ENCODE assay signal across 29 cellular contexts in genomic region chr5:8570529-8570928, GRCh38.
"Had no signal": no experiment of that assay in that cellular context is flagged by ENCODE, and none has a peak within 500 bp of the region (broad histone marks: within the 10 kb centered on the region; RNA-seq: fewer than 3 reads in every experiment).

No MANE protein-coding gene starts in this region.

- H2AFZ ChIP-seq: hepatocyte had no signal

- H3K36me3 ChIP-seq: colonic mucosa, esophagus muscularis mucosa, esophagus squamous epithelium, gastrocnemius medialis, gastroesophageal sphincter, heart left ventricle, heart right ventricle had no signal

- H3K4me2 ChIP-seq: hepatocyte had no signal

- H3K27me3 ChIP-seq: colonic mucosa, dorsolateral prefrontal cortex, esophagus muscularis mucosa, esophagus squamous epithelium, foreskin keratinocyte, gastrocnemius medialis, gastroesophageal sphincter, heart left ventricle, heart right ventricle, hepatocyte had no signal

- H3K9me3 Mint-ChIP-seq: endodermal cell had no signal

- H3K4me3 Mint-ChIP-seq: dendritic cell treated with granulocyte-macrophage colony-stimulating factor and Interleukin-4, amounts not matched to agents 40 ng/mL and 50 ng/mL, for 4 days; effector memory CD8-positive, alpha-beta T cell; endodermal cell had no signal

- H3K27me3 Mint-ChIP-seq: dendritic cell treated with granulocyte-macrophage colony-stimulating factor and Interleukin-4, amounts not matched to agents 40 ng/mL and 50 ng/mL, for 4 days; effector memory CD8-positive, alpha-beta T cell had no signal

- H3K79me2 ChIP-seq: hepatocyte had no signal

- H3K4me1 ChIP-seq: colonic mucosa, esophagus muscularis mucosa, esophagus squamous epithelium, foreskin keratinocyte, gastrocnemius medialis, gastroesophageal sphincter, heart left ventricle, heart right ventricle had no signal

- H3K9me3 ChIP-seq: colonic mucosa, esophagus muscularis mucosa, esophagus squamous epithelium, gastrocnemius medialis, gastroesophageal sphincter, heart left ventricle, heart right ventricle had no signal

- H3K27ac ChIP-seq: colonic mucosa, coronary artery, dorsolateral prefrontal cortex, epithelial cell of prostate, esophagus muscularis mucosa, esophagus squamous epithelium, foreskin keratinocyte, gastrocnemius medialis, gastroesophageal sphincter, heart left ventricle, heart right ventricle, hepatocyte had no signal

- DNase-seq: colonic mucosa; cortex of kidney; dermis blood vessel endothelial cell; dorsolateral prefrontal cortex; effector CD4-positive, alpha-beta T cell; effector CD8-positive, alpha-beta T cell; effector memory CD4-positive, alpha-beta T cell; effector memory CD8-positive, alpha-beta T cell; endodermal cell; erythroblast; esophagus squamous epithelium; foreskin fibroblast; foreskin keratinocyte; foreskin melanocyte; gastrocnemius medialis; glutamatergic neuron; head of caudate nucleus; heart left ventricle; heart right ventricle had no signal

- ATAC-seq: effector memory CD8-positive, alpha-beta T cell; esophagus mucosa; foreskin keratinocyte; gastrocnemius medialis; gastroesophageal sphincter; heart left ventricle; heart right ventricle had no signal

- FAIRE-seq: endometrium, endothelial cell of umbilical vein, frontal cortex had no signal

- H3K27ac Mint-ChIP-seq: dendritic cell treated with granulocyte-macrophage colony-stimulating factor and Interleukin-4, amounts not matched to agents 40 ng/mL and 50 ng/mL, for 4 days; effector memory CD8-positive, alpha-beta T cell; endodermal cell had no signal

- H3K4me3 ChIP-seq: colonic mucosa, coronary artery, dorsolateral prefrontal cortex, esophagus muscularis mucosa, esophagus squamous epithelium, gastrocnemius medialis, gastroesophageal sphincter, heart left ventricle, heart right ventricle, hepatocyte had no signal
